ENCODE assay signal across 1 cellular context in the genomic region with DNA sequence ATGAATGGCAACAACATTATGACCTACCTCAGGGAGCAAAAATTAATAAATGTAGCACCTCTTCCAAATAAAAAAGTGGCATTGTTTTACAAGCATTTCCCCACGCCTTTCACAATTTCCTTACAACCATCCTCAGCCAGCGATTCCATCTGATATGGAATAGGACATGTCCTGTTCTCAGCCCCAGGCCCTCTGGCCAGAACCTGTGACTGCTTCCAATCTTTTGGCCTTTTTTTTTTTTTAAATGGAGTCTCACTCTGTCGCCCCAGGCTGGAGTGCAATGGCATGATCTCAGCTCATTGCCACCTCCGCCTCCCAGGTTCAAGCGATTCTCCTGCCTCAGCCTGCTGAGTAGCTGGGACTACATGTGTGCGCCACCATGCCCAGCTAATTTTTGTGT.
TF ChIP-seq lines count a peak whose summit lies in the region.

No MANE protein-coding gene starts in this region.

TF ChIP-seq in HepG2, 621 proteins besides CTCF, POLR2A, EP300 and RAD21:
- no peak for TF ChIP-seq RNF2 (conservative IDR thresholded peaks at IDR 0.05; ENCODE audit: low read depth)
- no peak for TF ChIP-seq TBX2 (CRISPR knock-in tag; IDR thresholded peaks at IDR 0.05; ENCODE audit: borderline replicate concordance)
- TF ChIP-seq ZNF562 (CRISPR knock-in tag; IDR thresholded peaks at IDR 0.05; ENCODE audit: borderline replicate concordance): no peak
- TF ChIP-seq JARID2 (CRISPR knock-in tag; IDR thresholded peaks at IDR 0.05; ENCODE audit: insufficient replicate concordance): no peak
- no peak for TF ChIP-seq TSC22D2 (CRISPR knock-in tag; IDR thresholded peaks at IDR 0.05; ENCODE audit: borderline replicate concordance)
- no peak for TF ChIP-seq TOE1 (CRISPR knock-in tag; IDR thresholded peaks at IDR 0.05)
- TF ChIP-seq SSRP1 (CRISPR knock-in tag; IDR thresholded peaks at IDR 0.05): no peak
- no peak for TF ChIP-seq GABPB1 (CRISPR knock-in tag; IDR thresholded peaks at IDR 0.05)
- no peak for TF ChIP-seq KLF13 (CRISPR knock-in tag; IDR thresholded peaks at IDR 0.05)
- TF ChIP-seq, protein P1, sequence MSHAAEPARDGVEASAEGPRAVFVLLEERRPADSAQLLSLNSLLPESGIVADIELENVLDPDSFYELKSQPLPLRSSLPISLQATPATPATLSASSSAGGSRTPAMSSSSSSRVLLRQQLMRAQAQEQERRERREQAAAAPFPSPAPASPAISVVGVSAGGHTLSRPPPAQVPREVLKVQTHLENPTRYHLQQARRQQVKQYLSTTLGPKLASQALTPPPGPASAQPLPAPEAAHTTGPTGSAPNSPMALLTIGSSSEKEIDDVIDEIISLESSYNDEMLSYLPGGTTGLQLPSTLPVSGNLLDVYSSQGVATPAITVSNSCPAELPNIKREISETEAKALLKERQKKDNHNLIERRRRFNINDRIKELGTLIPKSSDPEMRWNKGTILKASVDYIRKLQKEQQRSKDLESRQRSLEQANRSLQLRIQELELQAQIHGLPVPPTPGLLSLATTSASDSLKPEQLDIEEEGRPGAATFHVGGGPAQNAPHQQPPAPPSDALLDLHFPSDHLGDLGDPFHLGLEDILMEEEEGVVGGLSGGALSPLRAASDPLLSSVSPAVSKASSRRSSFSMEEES (CRISPR knock-in tag; IDR thresholded peaks at IDR 0.05): no peak
- TF ChIP-seq TEAD3 (CRISPR knock-in tag; optimal IDR thresholded peaks at IDR 0.05; ENCODE audit: borderline replicate concordance): no peak
- TF ChIP-seq, protein P2, sequence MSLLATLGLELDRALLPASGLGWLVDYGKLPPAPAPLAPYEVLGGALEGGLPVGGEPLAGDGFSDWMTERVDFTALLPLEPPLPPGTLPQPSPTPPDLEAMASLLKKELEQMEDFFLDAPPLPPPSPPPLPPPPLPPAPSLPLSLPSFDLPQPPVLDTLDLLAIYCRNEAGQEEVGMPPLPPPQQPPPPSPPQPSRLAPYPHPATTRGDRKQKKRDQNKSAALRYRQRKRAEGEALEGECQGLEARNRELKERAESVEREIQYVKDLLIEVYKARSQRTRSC (CRISPR knock-in tag; IDR thresholded peaks at IDR 0.05; ENCODE audit: low read depth): no peak
- TF ChIP-seq ZNF432 (CRISPR knock-in tag; IDR thresholded peaks at IDR 0.05; ENCODE audit: borderline replicate concordance): no peak
- TF ChIP-seq LBX2 (CRISPR knock-in tag; IDR thresholded peaks at IDR 0.05; ENCODE audit: borderline replicate concordance): no peak
- TF ChIP-seq ZNF768 (CRISPR knock-in tag; IDR thresholded peaks at IDR 0.05): no peak
- no peak for TF ChIP-seq ARID2 (CRISPR knock-in tag; IDR thresholded peaks at IDR 0.05; ENCODE audit: borderline replicate concordance)
- TF ChIP-seq SOX5 (CRISPR knock-in tag; IDR thresholded peaks at IDR 0.05; ENCODE audit: borderline replicate concordance): no peak
- no peak for TF ChIP-seq BRCA1 (CRISPR knock-in tag; IDR thresholded peaks at IDR 0.05)
- no peak for TF ChIP-seq KDM5B (CRISPR knock-in tag; IDR thresholded peaks at IDR 0.05; ENCODE audit: borderline replicate concordance)
TF ChIP-seq in HepG2: peak in this region for 0.
